ENCODE assay signal across 31 cellular contexts in genomic region chr6:55993418-55993817, GRCh38.
"Had no signal": no experiment of that assay in that cellular context is flagged by ENCODE, and none has a peak within 500 bp of the region (broad histone marks: within the 10 kb centered on the region; RNA-seq: fewer than 3 reads in every experiment).

No MANE protein-coding gene starts in this region.

- H3K4me3 ChIP-seq: adrenal gland, body of pancreas, breast epithelium had no signal

- H3K4me1 ChIP-seq: adrenal gland, body of pancreas, breast epithelium had no signal

- DNase-seq: activated B cell treated with CpG ODN at 0.5 μM for 24 hours; activated CD4-positive, alpha-beta memory T cell treated with anti-CD3 and anti-CD28 coated beads for 36 hours; activated CD4-positive, alpha-beta T cell treated with anti-CD3 and anti-CD28 coated beads for 4 hours; activated CD4-positive, alpha-beta T cell treated with anti-CD3 and anti-CD28 coated beads, Interleukin-2, amount 10 ng/mL, durations not matched to agents 24 days and 14 days; activated CD4-positive, alpha-beta T cell treated with anti-CD3 and anti-CD28 coated beads, Interleukin-2, amount 50 U/mL, for 1 hour; activated CD4-positive, alpha-beta T cell treated with anti-CD3 and anti-CD28 coated beads, Interleukin-2, amount 50 U/mL, for 4 hours; activated CD4-positive, CD25-positive, alpha-beta regulatory T cell treated with anti-CD3 and anti-CD28 coated beads, Interleukin-2, amount 50 U/mL, for 72 hours; activated CD8-positive, alpha-beta memory T cell treated with anti-CD3 and anti-CD28 coated beads, Interleukin-2, amount 50 U/mL, for 4 hours; activated CD8-positive, alpha-beta T cell treated with anti-CD3 and anti-CD28 coated beads for 36 hours; activated effector memory CD4-positive, alpha-beta T cell treated with anti-CD3 and anti-CD28 coated beads, Interleukin-2, amount 50 U/mL, for 16 hours; activated gamma-delta T cell treated with Interleukin-2 at 50 U/mL for 16 hours; activated naive CD4-positive, alpha-beta T cell; activated naive CD4-positive, alpha-beta T cell treated with anti-CD3 and anti-CD28 coated beads for 36 hours; activated naive CD4-positive, alpha-beta T cell treated with anti-CD3 and anti-CD28 coated beads, Interleukin-2, amount 50 U/mL, for 16 hours; activated naive CD8-positive, alpha-beta T cell treated with anti-CD3 and anti-CD28 coated beads for 36 hours; activated T-cell treated with anti-CD3 and anti-CD28 coated beads for 4 hours; activated T-cell treated with anti-CD3 and anti-CD28 coated beads, Interleukin-2, amount 50 U/mL, for 1 hour; activated T-cell treated with anti-CD3 and anti-CD28 coated beads, Interleukin-2, amount 50 U/mL, for 4 hours; activated T-cell treated with anti-CD3 and anti-CD28 coated beads, Interleukin-2, amount 50 U/mL, for 72 hours; adrenal gland; amniotic stem cell; aorta; body of pancreas; brain microvascular endothelial cell; central memory CD4-positive, alpha-beta T cell; cerebellar nuclear complex; T-helper 1 cell; T-helper 2 cell; T-helper 9 cell had no signal

- H3K27ac ChIP-seq: adrenal gland, body of pancreas, brain microvascular endothelial cell, breast epithelium, VCaP had no signal

- H3K27me3 ChIP-seq: adrenal gland, body of pancreas, brain microvascular endothelial cell, breast epithelium had no signal

- H3K9me3 ChIP-seq: adrenal gland had no signal

- H3K36me3 ChIP-seq: adrenal gland, brain microvascular endothelial cell, breast epithelium had no signal
